Comparison of ENCODE assay signal across 1 cellular context in genomic region chr12:131726-132465, GRCh38.
TF ChIP-seq lines count a peak whose summit lies in the region.

No MANE protein-coding gene starts in this region.

TF ChIP-seq in WTC11, 78 proteins besides CTCF, POLR2A, EP300 and RAD21 (continued from another document):
- TF ChIP-seq USF1 (CRISPR knock-in tag; IDR thresholded peaks at IDR 0.05) (no peak), JUN (CRISPR knock-in tag; IDR thresholded peaks at IDR 0.05) (no peak), NR2C2 (CRISPR knock-in tag; IDR thresholded peaks at IDR 0.05) (no peak), ZBTB21 (CRISPR knock-in tag; IDR thresholded peaks at IDR 0.05; ENCODE audit: borderline replicate concordance) (no peak), MYBL2 (CRISPR knock-in tag; IDR thresholded peaks at IDR 0.05) (no peak), FOXJ3 (CRISPR knock-in tag; IDR thresholded peaks at IDR 0.05; ENCODE audit: borderline replicate concordance) (no peak), ZNF423 (CRISPR knock-in tag; IDR thresholded peaks at IDR 0.05) (no peak), TEAD1 (CRISPR knock-in tag; IDR thresholded peaks at IDR 0.05) (no peak)
- TF ChIP-seq, protein P1, sequence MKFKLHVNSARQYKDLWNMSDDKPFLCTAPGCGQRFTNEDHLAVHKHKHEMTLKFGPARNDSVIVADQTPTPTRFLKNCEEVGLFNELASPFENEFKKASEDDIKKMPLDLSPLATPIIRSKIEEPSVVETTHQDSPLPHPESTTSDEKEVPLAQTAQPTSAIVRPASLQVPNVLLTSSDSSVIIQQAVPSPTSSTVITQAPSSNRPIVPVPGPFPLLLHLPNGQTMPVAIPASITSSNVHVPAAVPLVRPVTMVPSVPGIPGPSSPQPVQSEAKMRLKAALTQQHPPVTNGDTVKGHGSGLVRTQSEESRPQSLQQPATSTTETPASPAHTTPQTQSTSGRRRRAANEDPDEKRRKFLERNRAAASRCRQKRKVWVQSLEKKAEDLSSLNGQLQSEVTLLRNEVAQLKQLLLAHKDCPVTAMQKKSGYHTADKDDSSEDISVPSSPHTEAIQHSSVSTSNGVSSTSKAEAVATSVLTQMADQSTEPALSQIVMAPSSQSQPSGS (CRISPR knock-in tag; IDR thresholded peaks at IDR 0.05; ENCODE audit: borderline replicate concordance, low read depth): no peak
- TF ChIP-seq, protein P2, sequence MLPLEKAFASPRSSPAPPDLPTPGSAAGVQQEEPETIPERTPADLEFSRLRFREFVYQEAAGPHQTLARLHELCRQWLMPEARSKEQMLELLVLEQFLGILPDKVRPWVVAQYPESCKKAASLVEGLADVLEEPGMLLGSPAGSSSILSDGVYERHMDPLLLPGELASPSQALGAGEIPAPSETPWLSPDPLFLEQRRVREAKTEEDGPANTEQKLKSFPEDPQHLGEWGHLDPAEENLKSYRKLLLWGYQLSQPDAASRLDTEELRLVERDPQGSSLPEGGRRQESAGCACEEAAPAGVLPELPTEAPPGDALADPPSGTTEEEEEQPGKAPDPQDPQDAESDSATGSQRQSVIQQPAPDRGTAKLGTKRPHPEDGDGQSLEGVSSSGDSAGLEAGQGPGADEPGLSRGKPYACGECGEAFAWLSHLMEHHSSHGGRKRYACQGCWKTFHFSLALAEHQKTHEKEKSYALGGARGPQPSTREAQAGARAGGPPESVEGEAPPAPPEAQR (CRISPR knock-in tag; IDR thresholded peaks at IDR 0.05): no peak
